Comparison of ENCODE assay signal across 1 cellular context in the genomic region with DNA sequence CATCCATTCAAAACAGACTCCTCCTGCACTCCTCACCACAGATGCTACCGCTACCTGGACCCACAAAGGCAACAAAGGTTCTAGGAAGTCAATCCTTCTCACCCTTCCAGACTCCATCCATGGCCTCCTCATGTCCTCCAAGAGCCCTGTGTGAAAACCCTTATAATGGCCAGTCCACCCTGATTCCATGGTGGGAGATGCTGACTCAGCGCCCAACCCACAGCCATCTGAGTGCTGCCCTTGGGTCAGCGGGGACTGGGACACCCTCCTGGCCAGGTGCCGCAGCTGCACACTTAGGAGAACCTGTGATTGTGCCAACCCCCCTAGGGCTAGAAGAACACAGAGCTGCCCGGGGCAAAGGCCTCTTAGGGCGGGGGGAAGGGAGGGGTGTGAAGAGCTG.
TF ChIP-seq lines count a peak whose summit lies in the region.

No MANE protein-coding gene starts in this region.

TF ChIP-seq in IMR-90, 13 proteins besides CTCF, POLR2A, EP300 and RAD21:
- TF ChIP-seq SMC3 (IDR thresholded peaks at IDR 0.05; ENCODE audit: low read depth, low read length) (no peak), MAFK (IDR thresholded peaks at IDR 0.05; ENCODE audit: low read depth, low read length) (peak; percentile 91)
TF ChIP-seq in IMR-90: peak in this region for 1.
